In the genomic region with DNA sequence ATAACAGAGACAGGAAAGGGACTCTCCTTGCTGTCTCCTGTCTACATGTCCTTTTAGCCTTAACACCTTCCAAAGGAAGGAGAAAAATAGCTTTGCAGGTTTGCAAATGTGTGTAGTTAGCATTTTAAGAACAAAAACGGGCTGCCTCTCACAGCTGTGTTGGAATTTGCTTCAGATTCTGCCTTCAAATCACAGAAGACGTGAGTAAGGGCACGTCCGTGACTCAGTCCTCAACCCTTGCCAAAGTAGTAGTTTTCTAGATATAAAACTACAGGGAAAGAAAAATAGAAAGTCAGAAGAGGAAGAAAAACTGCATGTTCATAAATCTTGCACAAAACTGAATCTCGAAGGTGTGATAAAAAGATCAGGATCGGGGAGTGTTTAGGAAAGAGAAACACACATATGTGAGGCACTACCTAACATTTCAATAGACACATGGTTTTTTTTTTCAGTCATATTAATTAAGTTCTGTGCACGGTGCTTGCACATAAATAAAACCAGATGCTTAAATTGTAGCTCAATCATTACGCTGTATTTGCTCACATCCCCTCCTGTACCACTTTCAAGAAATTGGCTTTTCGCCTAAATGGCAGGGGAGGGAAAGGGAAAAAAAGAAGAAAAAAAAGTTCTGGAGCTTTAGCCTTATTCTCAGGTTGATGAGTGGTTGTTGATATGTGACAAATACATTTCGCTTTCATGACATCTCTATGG, we compare ENCODE assay signal across 13 cellular contexts.
DNase-seq lines count a peak whose midpoint lies in the region; ATAC-seq and TF ChIP-seq lines count a peak whose summit lies in the region.
"Had no signal": no experiment of that assay in that cellular context is flagged by ENCODE, and none has a peak within 500 bp of the region (broad histone marks: within the 10 kb centered on the region; RNA-seq: fewer than 3 reads in every experiment).

No MANE protein-coding gene starts in this region.

- no peaks in the 10 kb centered on the region for H3K4me1 ChIP-seq in breast epithelium
- H3K4me1 ChIP-seq in transverse colon: peaks cover 6 to 25% (median 12%) of the 10 kb centered on the region in 4 donors

- TF ChIP-seq CTCF in MCF 10A (IDR thresholded peaks at IDR 0.05; ENCODE audit: unreplicated experiment): no peak
- no peak for TF ChIP-seq CTCF in breast epithelium (IDR thresholded peaks at IDR 0.05)
- no peak for TF ChIP-seq CTCF in WI38 (IDR thresholded peaks at IDR 0.05; ENCODE audit: low read depth, low read length)
- no peak for TF ChIP-seq CTCF in transverse colon (IDR thresholded peaks at IDR 0.05)
- TF ChIP-seq CTCF in WERI-Rb-1 (IDR thresholded peaks at IDR 0.05; ENCODE audit: low read depth, low read length): no peak
- no peak for TF ChIP-seq CTCF in activated CD8-positive, alpha-beta T cell treated with anti-CD3 and anti-CD28 coated beads for 36 hours (IDR thresholded peaks at IDR 0.05)

- no peaks in the 10 kb centered on the region for H3K36me3 ChIP-seq in breast epithelium
- no peaks in the 10 kb centered on the region for H3K36me3 ChIP-seq in transverse colon
- no peaks in the 10 kb centered on the region for H3K36me3 ChIP-seq in WERI-Rb-1

- H3K4me1 Mint-ChIP-seq in MCF 10A (ENCODE audit: insufficient read depth, unreplicated experiment): peaks cover 32% of the 10 kb centered on the region
- H3K4me1 Mint-ChIP-seq in activated CD8-positive, alpha-beta T cell treated with anti-CD3 and anti-CD28 coated beads for 36 hours (ENCODE audit: low read depth): no peaks in the 10 kb centered on the region
- H3K4me1 Mint-ChIP-seq: B cell had no signal

- POLR2A ChIA-PET in MCF 10A (lab: Yijun Ruan, JAX): interaction anchor here (0.7 to 4.2 kb wide), 18 partner anchors 10 to 296 kb away, joined by 3 to 47 read pairs (median 4); a partner anchor contains a TSS
- POLR2A ChIA-PET in activated CD8-positive, alpha-beta T cell treated with anti-CD3 and anti-CD28 coated beads for 36 hours (lab: Charles Lee): no interaction called here

- H3K27ac ChIP-seq in breast epithelium (no peak overlapping the region), transverse colon (peak overlapping the region in 3 of 4 donors; percentile 10 to 46 (median 20)), WERI-Rb-1 (no peak overlapping the region)

- H3K9me3 ChIP-seq in breast epithelium (no peaks in the 10 kb centered on the region), transverse colon (no peaks in the 10 kb centered on the region), WERI-Rb-1 (ENCODE audit: severe bottlenecking) (no peaks in the 10 kb centered on the region)

- TF ChIP-seq EP300 in transverse colon (IDR thresholded peaks at IDR 0.05; ENCODE audit: low read depth): no peak

- peak; percentile 49 for DNase-seq in MCF 10A (ENCODE audit: unreplicated experiment)
- DNase-seq in breast epithelium (ENCODE audit: low spot score in 2 of 2): no peak
- DNase-seq in hepatic stellate cell (ENCODE audit: low spot score): peak; percentile 22
- no peak for DNase-seq in transverse colon
- no peak for DNase-seq in WERI-Rb-1
- DNase-seq in activated CD8-positive, alpha-beta T cell treated with anti-CD3 and anti-CD28 coated beads for 36 hours: no peak
- DNase-seq: activated CD4-positive, CD25-positive, alpha-beta regulatory T cell; cerebellar nuclear complex; midbrain; NCI-H1436 had no signal

- no peak for ATAC-seq in GM21390 (IDR thresholded peaks at IDR 0.05; ENCODE audit: unreplicated experiment)
- no peak for ATAC-seq in activated CD8-positive, alpha-beta T cell treated with anti-CD3 and anti-CD28 coated beads for 36 hours

- H3K27me3 Mint-ChIP-seq in MCF 10A (ENCODE audit: insufficient read depth, unreplicated experiment): no peaks in the 10 kb centered on the region
- peaks cover 14% of the 10 kb centered on the region for H3K27me3 Mint-ChIP-seq in activated CD8-positive, alpha-beta T cell treated with anti-CD3 and anti-CD28 coated beads for 36 hours

- H3K27me3 ChIP-seq in breast epithelium (no peaks in the 10 kb centered on the region), transverse colon (no peaks in the 10 kb centered on the region), WERI-Rb-1 (ENCODE audit: insufficient read depth, low read depth, severe bottlenecking) (no peaks in the 10 kb centered on the region)

- H3K4me3 ChIP-seq in breast epithelium (no peak overlapping the region), WI38 (ENCODE audit: low read depth, low read length) (peak overlapping the region; percentile 53), transverse colon (no peak overlapping the region), WERI-Rb-1 (ENCODE audit: low read depth, low read length) (no peak overlapping the region)

- H3K27ac Mint-ChIP-seq in MCF 10A (ENCODE audit: low read depth, unreplicated experiment): peak overlapping the region; percentile 77
- H3K27ac Mint-ChIP-seq in activated CD8-positive, alpha-beta T cell treated with anti-CD3 and anti-CD28 coated beads for 36 hours: no peak overlapping the region
- H3K27ac Mint-ChIP-seq: B cell had no signal

- intact Hi-C loops in MCF 10A (cut with micrococcal nuclease) (no loop called here), breast epithelium (cut with DNase I; ENCODE audit: low total_unique reads) (no loop called here), transverse colon (cut with DNase I; ENCODE audit: low total_unique reads) (no loop called here)
- intact Hi-C loops in activated CD8-positive, alpha-beta T cell treated with anti-CD3 and anti-CD28 coated beads for 36 hours (cut with micrococcal nuclease): no loop called here

- H3K4me3 Mint-ChIP-seq in MCF 10A (ENCODE audit: unreplicated experiment): peak overlapping the region; percentile 67
- H3K4me3 Mint-ChIP-seq in activated CD8-positive, alpha-beta T cell treated with anti-CD3 and anti-CD28 coated beads for 36 hours: no peak overlapping the region
- H3K4me3 Mint-ChIP-seq: B cell had no signal

- no TSS peak for BruUV-seq in MCF 10A (replicated peaks; lab: Mats Ljungman, UMichigan)

- CTCF ChIA-PET in MCF 10A (lab: Yijun Ruan, JAX): interaction anchor here (0.5 to 3.1 kb wide), 10 partner anchors 9 to 949 kb away, joined by 3 to 20 read pairs (median 4); a partner anchor contains a TSS
- CTCF ChIA-PET in activated CD8-positive, alpha-beta T cell treated with anti-CD3 and anti-CD28 coated beads for 36 hours (lab: Charles Lee): no interaction called here

- peaks cover 6% of the 10 kb centered on the region for H3K36me3 Mint-ChIP-seq in MCF 10A (ENCODE audit: insufficient read depth, unreplicated experiment)
- H3K36me3 Mint-ChIP-seq in activated CD8-positive, alpha-beta T cell treated with anti-CD3 and anti-CD28 coated beads for 36 hours (ENCODE audit: low read depth): no peaks in the 10 kb centered on the region

- H3K9me3 Mint-ChIP-seq in MCF 10A (ENCODE audit: unreplicated experiment): no peaks in the 10 kb centered on the region
- H3K9me3 Mint-ChIP-seq in activated CD8-positive, alpha-beta T cell treated with anti-CD3 and anti-CD28 coated beads for 36 hours: no peaks in the 10 kb centered on the region

- in situ Hi-C loops in transverse colon (cut with MboI; ENCODE audit: low pct_ligation_motif_present in 1 of 4, low pct_unique_long_range_greater_than_20kb in 1 of 4, low sequenced_read_pairs in 3 of 4): no loop called here

- 53 to 62% methylated on average over 6 to 10 of the region's 10 CpGs for WGBS in transverse colon (ENCODE audit: low coverage in 1 of 2), 2 donors

- TF ChIP-seq POLR2A in breast epithelium (IDR thresholded peaks at IDR 0.05) (no peak), transverse colon (IDR thresholded peaks at IDR 0.05) (no peak)

Comparison
In these comparisons a context has a peak if more than half of its experiments do, and no peak if none do; other contexts are left out.
1. DNase-seq: peak in MCF 10A (single experiment) and hepatic stellate cell (single experiment); none in breast epithelium (0 of 2), transverse colon (single experiment), WERI-Rb-1 (single experiment) and activated CD8-positive, alpha-beta T cell treated with anti-CD3 and anti-CD28 coated beads for 36 hours (single experiment).
2. H3K27ac ChIP-seq: peak in transverse colon (3 of 4); none in breast epithelium (0 of 2) and WERI-Rb-1 (single experiment).